In the genomic region with DNA sequence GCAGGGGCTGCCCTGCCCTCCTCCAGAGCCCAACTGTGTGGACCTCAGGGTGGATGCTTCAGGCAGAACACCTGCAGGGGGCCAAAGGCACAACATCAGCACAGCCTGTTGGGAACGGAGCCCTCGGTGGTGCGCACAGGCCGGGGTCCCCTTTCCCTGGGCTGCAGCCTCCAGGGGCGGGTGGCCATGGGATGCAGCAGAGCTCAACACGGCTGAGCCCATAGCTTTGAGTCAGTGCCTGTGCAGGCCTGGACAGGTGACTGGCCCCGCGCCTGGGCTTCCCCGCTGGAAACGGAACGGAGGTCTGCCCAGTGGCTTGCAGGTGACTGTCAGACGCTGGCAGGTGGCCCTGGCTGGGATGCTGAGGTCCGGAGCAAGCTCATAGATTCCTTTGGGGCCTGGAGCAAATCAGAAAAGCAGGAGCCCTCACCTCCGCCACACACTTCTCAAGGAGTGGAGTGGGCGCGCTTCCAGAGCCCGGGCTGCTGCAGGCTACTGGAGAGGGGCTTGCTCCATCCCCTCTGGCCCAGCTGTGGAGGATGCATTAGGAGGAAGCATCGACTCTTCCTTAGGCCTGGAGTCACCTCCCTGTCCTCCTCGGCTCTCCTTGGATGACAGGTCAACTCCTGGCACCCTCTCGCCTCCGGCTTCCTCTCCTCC, we compare ENCODE assay signal across 14 cellular contexts.
"Had no signal": no experiment of that assay in that cellular context is flagged by ENCODE, and none has a peak within 500 bp of the region (broad histone marks: within the 10 kb centered on the region; RNA-seq: fewer than 3 reads in every experiment).

No MANE protein-coding gene starts in this region.

- H3K27me3 ChIP-seq: body of pancreas, pancreas, tibial nerve had no signal

- H3K27ac Mint-ChIP-seq: activated B cell treated with CpG ODN at 0.5 μM for 24 hours; activated naive CD4-positive, alpha-beta T cell treated with anti-CD3 and anti-CD28 coated beads, Interleukin-2, amount 10 ng/mL, durations not matched to agents 7 days and 5 days; activated T-helper 2 cell treated with anti-CD3 and anti-CD28 coated beads, Interferon-gamma antibody, Interleukin-2, Interleukin-4, amounts not matched to agents 10 μg/mL and 5 μg/mL and 100 μg/mL, durations not matched to agents 14 hours and 24 hours and 36 hours; endodermal cell; T-helper 17 cell had no signal

- H3K4me1 ChIP-seq: body of pancreas, pancreas had no signal

- ATAC-seq: body of pancreas, heart right ventricle, left ventricle myocardium superior, pancreas, T-helper 17 cell had no signal

- H3K4me3 ChIP-seq: body of pancreas, heart right ventricle, pancreas, skin epidermis, tibial nerve had no signal

- H3K9me3 Mint-ChIP-seq: activated B cell treated with CpG ODN at 0.5 μM for 24 hours; activated naive CD4-positive, alpha-beta T cell treated with anti-CD3 and anti-CD28 coated beads, Interleukin-2, amount 10 ng/mL, durations not matched to agents 7 days and 5 days; activated T-helper 2 cell treated with anti-CD3 and anti-CD28 coated beads, Interferon-gamma antibody, Interleukin-2, Interleukin-4, amounts not matched to agents 10 μg/mL and 5 μg/mL and 100 μg/mL, durations not matched to agents 14 hours and 24 hours and 36 hours; endodermal cell had no signal

- H3K27ac ChIP-seq: body of pancreas, heart right ventricle, pancreas had no signal

- H3K36me3 ChIP-seq: heart right ventricle, pancreas, tibial nerve had no signal

- DNase-seq: activated B cell treated with CpG ODN at 0.5 μM for 24 hours; activated CD4-positive, alpha-beta T cell treated with anti-CD3 and anti-CD28 coated beads, Interleukin-2, amount 50 U/mL, for 1 hour; activated naive CD4-positive, alpha-beta T cell treated with anti-CD3 and anti-CD28 coated beads, Interleukin-2, amount 10 ng/mL, durations not matched to agents 7 days and 5 days; activated T-cell treated with anti-CD3 and anti-CD28 coated beads for 4 hours; body of pancreas; endodermal cell; heart right ventricle; islet precursor cell; left ventricle myocardium superior; T-helper 17 cell had no signal

- H3K4me3 Mint-ChIP-seq: activated B cell treated with CpG ODN at 0.5 μM for 24 hours; activated naive CD4-positive, alpha-beta T cell treated with anti-CD3 and anti-CD28 coated beads, Interleukin-2, amount 10 ng/mL, durations not matched to agents 7 days and 5 days; endodermal cell; T-helper 17 cell had no signal

- H3K4me1 Mint-ChIP-seq: activated B cell treated with CpG ODN at 0.5 μM for 24 hours; activated naive CD4-positive, alpha-beta T cell treated with anti-CD3 and anti-CD28 coated beads, Interleukin-2, amount 10 ng/mL, durations not matched to agents 7 days and 5 days; endodermal cell; T-helper 17 cell had no signal

- H3K27me3 Mint-ChIP-seq: activated naive CD4-positive, alpha-beta T cell treated with anti-CD3 and anti-CD28 coated beads, Interleukin-2, amount 10 ng/mL, durations not matched to agents 7 days and 5 days had no signal

- H3K36me3 Mint-ChIP-seq: activated naive CD4-positive, alpha-beta T cell treated with anti-CD3 and anti-CD28 coated beads, Interleukin-2, amount 10 ng/mL, durations not matched to agents 7 days and 5 days had no signal

- H3K9me3 ChIP-seq: body of pancreas, heart right ventricle, pancreas, tibial nerve had no signal
